In the genomic region with DNA sequence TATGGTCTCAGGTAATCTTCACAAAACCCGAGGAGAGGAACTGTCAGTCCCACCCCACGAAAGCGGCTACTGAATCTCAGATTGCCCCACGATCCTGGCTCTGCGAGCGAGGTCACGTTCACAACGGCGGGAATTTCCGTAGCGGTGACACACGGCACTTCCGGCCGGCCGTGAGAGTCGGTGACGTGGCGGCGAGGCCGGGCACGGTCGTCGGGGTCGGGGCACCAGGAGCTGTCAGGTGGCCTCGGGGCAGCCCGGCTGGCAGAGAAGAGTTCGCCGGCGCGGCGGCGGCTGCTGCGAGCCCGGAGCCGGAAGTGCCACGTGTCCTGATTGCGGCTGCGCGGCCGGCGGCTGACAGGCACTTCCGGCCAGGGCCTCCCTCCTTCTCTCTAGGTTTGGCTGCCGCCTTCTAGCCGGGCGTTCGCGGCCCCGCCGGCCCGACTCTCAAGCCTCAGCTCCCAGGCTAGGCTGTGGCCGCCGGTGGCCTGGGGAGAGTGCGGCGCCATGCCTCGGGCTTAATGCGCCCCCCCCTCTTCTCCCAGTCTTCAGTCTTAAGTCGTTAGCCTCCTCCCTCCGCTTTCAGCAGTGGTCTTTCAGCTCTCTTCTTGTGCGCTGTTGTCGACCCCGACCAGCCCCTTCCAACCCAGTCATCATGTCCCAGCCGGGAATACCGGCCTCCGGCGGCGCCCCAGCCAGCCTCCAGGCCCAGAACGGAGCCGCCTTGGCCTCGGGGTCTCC, we compare ENCODE assay signal across 8 cellular contexts. TPM values are rescaled to one million over a fixed set of nuclear protein-coding genes. Genes with fewer than 3 reads are reported as not detected.
DNase-seq lines count a peak whose midpoint lies in the region; ATAC-seq and TF ChIP-seq lines count a peak whose summit lies in the region.

A gene (plus strand): TSS at position 361 of the 738 bp plus-strand sequence. CDS start 292 bp downstream, at position 653.

- peak; percentile 80 for ATAC-seq in GM21717 (IDR thresholded peaks at IDR 0.05; ENCODE audit: unreplicated experiment)

- intact Hi-C loops in esophagus squamous epithelium (cut with DNase I): no loop called here

- WGBS in esophagus squamous epithelium, 2 donors: 0 to 1% methylated on average over 25 to 36 of the region's 69 CpGs

- peak in 2 of 4 donors; percentile 42 to 79 for TF ChIP-seq POLR2A in esophagus squamous epithelium (IDR thresholded peaks at IDR 0.05)

- H3K36me3 ChIP-seq in esophagus squamous epithelium: no peaks in the 10 kb centered on the region

- H3K9me3 ChIP-seq in esophagus squamous epithelium: no peaks in the 10 kb centered on the region

- peaks cover 12 to 48% (median 22%) of the 10 kb centered on the region in 3 donors for H3K4me1 ChIP-seq in esophagus squamous epithelium

- H3K27ac ChIP-seq in esophagus squamous epithelium: peak within 1 kb of the TSS; percentile 93 to 97 (median 96)

- TF ChIP-seq CTCF in esophagus squamous epithelium (IDR thresholded peaks at IDR 0.05): peak in 1 of 6 experiments; percentile 14

- no peaks in the 10 kb centered on the region for H3K27me3 ChIP-seq in esophagus squamous epithelium

- in situ Hi-C loops in KBM-7 (cut with MboI; ENCODE audit: low pct_unique_long_range_greater_than_20kb, low sequenced_read_pairs): no loop called here

- peak; percentile 92 for DNase-seq in DMS53 treated with DMSO at 0.1 percent for 48 hours (lab: John Stamatoyannopoulos, UW; ENCODE audit: unreplicated experiment)
- peak; percentile 90 for DNase-seq in KBM-7
- peak; percentile 95 for DNase-seq in RKO (ENCODE audit: low spot score)
- peak; percentile 84 for DNase-seq in activated T-helper 1 cell treated with Interleukin-2 at 50 U/mL for 16 hours (ENCODE audit: low read depth)
- peak; percentile 41 for DNase-seq in esophagus squamous epithelium (lab: John Stamatoyannopoulos, UW)
- peak; percentile 93 for DNase-seq in myocyte (ENCODE audit: low read depth)
- DNase-seq in stimulated activated CD8-positive, alpha-beta memory T cell treated with anti-CD3 and anti-CD28 coated beads, Interleukin-7, amount 100 ng/mL, for 48 hours (ENCODE audit: extremely low read depth in 1 of 2, low read depth in 1 of 2): peak; percentile 83 to 86

- H3K4me3 ChIP-seq in esophagus squamous epithelium: peak within 1 kb of the TSS; percentile 77 to 96 (median 92)

RNA-seq across cellular contexts. Expression of the gene that starts here (rescaled TPM):
- total RNA-seq in esophagus squamous epithelium (10 to 100 TPM; 15.3 to 30.9 (median 19.6) TPM), myocyte (23.7 and 29.0 TPM in 2 replicates)
- 15.8 TPM for polyA plus RNA-seq in myocyte (2012)

Comparison
In these comparisons a context has a peak if more than half of its experiments do, and no peak if none do; other contexts are left out.
1. Peak in every context shown above with its lines: DNase-seq, ATAC-seq, H3K4me3 ChIP-seq and H3K27ac ChIP-seq.
2. DNase-seq: peak in every context shown above with its lines; median percentile 95 in RKO; 93 in myocyte; 92 in DMS53 treated with DMSO at 0.1 percent for 48 hours; 90 in KBM-7; 84 in stimulated activated CD8-positive, alpha-beta memory T cell treated with anti-CD3 and anti-CD28 coated beads, Interleukin-7, amount 100 ng/mL, for 48 hours; 84 in activated T-helper 1 cell treated with Interleukin-2 at 50 U/mL for 16 hours; 41 in esophagus squamous epithelium.